11 cellular contexts compared by ENCODE assay signal in genomic region chr2:66440692-66441091, GRCh38. TPM values are rescaled to one million over a fixed set of nuclear protein-coding genes. Genes with fewer than 3 reads are reported as not detected.
DNase-seq lines count a peak whose midpoint lies in the region; ATAC-seq and TF ChIP-seq lines count a peak whose summit lies in the region.
"Had no signal": no experiment of that assay in that cellular context is flagged by ENCODE, and none has a peak within 500 bp of the region (broad histone marks: within the 10 kb centered on the region; RNA-seq: fewer than 3 reads in every experiment).

No MANE protein-coding gene starts in this region.

- WGBS in heart right ventricle, 2 donors = 5 to 7% methylated on average over 20 of the region's 20 CpGs

- CTCF ChIA-PET in WTC11 (lab: Charles Lee) = interaction anchor here (1.5 to 2.2 kb wide), 3 partner anchors 13 to 522 kb away, joined by 3 to 11 read pairs (median 3); no protein-coding TSS in a partner anchor

- POLR2A ChIA-PET in WTC11 (lab: Charles Lee) = no interaction called here

- H3K4me3 Mint-ChIP-seq in WTC11 = peak overlapping the region; percentile 74

- H3K27ac ChIP-seq in ACC112 (ENCODE audit: low read depth, low read length) = peak overlapping the region; percentile 72; the same call in 1 of the 2 replicates
- H3K27ac ChIP-seq in heart right ventricle = peak overlapping the region; percentile 0 to 95 (median 89)
- H3K27ac ChIP-seq: WERI-Rb-1 had no signal

- H3K36me3 Mint-ChIP-seq in WTC11 = no peaks in the 10 kb centered on the region
- H3K36me3 Mint-ChIP-seq: activated naive CD8-positive, alpha-beta T cell treated with anti-CD3 and anti-CD28 coated beads, Interleukin-2, amount 10 ng/mL, durations not matched to agents 7 days and 5 days had no signal

- H3K27me3 ChIP-seq in ACC112 (ENCODE audit: insufficient read depth, low read length) = no peaks in the 10 kb centered on the region
- H3K27me3 ChIP-seq in heart right ventricle = peaks cover 0 to 98% (median 0%) of the 10 kb centered on the region in 7 donors

- TF ChIP-seq CTCF in WTC11 (IDR thresholded peaks at IDR 0.05) = no peak
- no peak for TF ChIP-seq CTCF in heart right ventricle (IDR thresholded peaks at IDR 0.05)

- H3K9me3 Mint-ChIP-seq in WTC11 = no peaks in the 10 kb centered on the region
- H3K9me3 Mint-ChIP-seq: activated naive CD8-positive, alpha-beta T cell treated with anti-CD3 and anti-CD28 coated beads, Interleukin-2, amount 10 ng/mL, durations not matched to agents 7 days and 5 days had no signal

- intact Hi-C loops in heart right ventricle (cut with DNase I) = loop anchor here in 4 of 10 donors (5.0 to 10.0 kb wide), 5 partner anchors 52 to 884 kb away; no protein-coding TSS in a partner anchor

- no peaks in the 10 kb centered on the region for H3K9me3 ChIP-seq in heart right ventricle

- H3K4me1 ChIP-seq in ACC112 (ENCODE audit: control insufficient read depth, insufficient read depth, low read length, unreplicated experiment) (peaks cover 11% of the 10 kb centered on the region), heart right ventricle (peaks cover 0 to 32% (median 16%) of the 10 kb centered on the region in 9 donors)

- ATAC-seq in WTC11 (no peak), heart right ventricle (peak in 2 of 8 donors; percentile 6 to 8)

- H3K36me3 ChIP-seq in ACC112 (ENCODE audit: insufficient read depth, low read length) = no peaks in the 10 kb centered on the region
- H3K36me3 ChIP-seq in heart right ventricle = peaks cover 0 to 24% (median 0%) of the 10 kb centered on the region in 9 donors

- DNase-seq in WTC11 (ENCODE audit: low spot score) (no peak), heart right ventricle (peak in 1 of 2 donors; percentile 41), pons (ENCODE audit: low spot score) (peak; percentile 23), erythroblast (lab: John Stamatoyannopoulos, UW) (no peak), T1000 (lab: John Stamatoyannopoulos, UW) (no peak), GOT3 (lab: John Stamatoyannopoulos, UW) (no peak), HK-2 (ENCODE audit: unreplicated experiment) (no peak)
- DNase-seq: activated naive CD8-positive, alpha-beta T cell treated with anti-CD3 and anti-CD28 coated beads, Interleukin-2, amount 10 ng/mL, durations not matched to agents 7 days and 5 days; NCI-H524; WERI-Rb-1 had no signal

- TF ChIP-seq POLR2A in erythroblast (IDR thresholded peaks at IDR 0.05; ENCODE audit: low read length) = no peak

- peaks cover 75% of the 10 kb centered on the region for H3K4me1 Mint-ChIP-seq in WTC11

- H3K79me2 ChIP-seq in ACC112 (ENCODE audit: control insufficient read depth, insufficient read depth, low read length, unreplicated experiment) = peaks cover 55% of the 10 kb centered on the region

- H3K27me3 Mint-ChIP-seq in WTC11 (ENCODE audit: low read depth) = peaks cover 100% of the 10 kb centered on the region

- peak overlapping the region; percentile 81 for H2AFZ ChIP-seq in ACC112 (ENCODE audit: low read length, unreplicated experiment)

- H3K4me3 ChIP-seq in ACC112 (ENCODE audit: low read depth, low read length) (peak overlapping the region; percentile 96), heart right ventricle (peak overlapping the region; percentile 6 to 87 (median 78))

- H3K27ac Mint-ChIP-seq in WTC11 = no peak overlapping the region
- H3K27ac Mint-ChIP-seq: activated naive CD8-positive, alpha-beta T cell treated with anti-CD3 and anti-CD28 coated beads, Interleukin-2, amount 10 ng/mL, durations not matched to agents 7 days and 5 days had no signal

TF ChIP-seq in WTC11, 78 proteins besides CTCF, POLR2A, EP300 and RAD21:
- TF ChIP-seq, protein P1, sequence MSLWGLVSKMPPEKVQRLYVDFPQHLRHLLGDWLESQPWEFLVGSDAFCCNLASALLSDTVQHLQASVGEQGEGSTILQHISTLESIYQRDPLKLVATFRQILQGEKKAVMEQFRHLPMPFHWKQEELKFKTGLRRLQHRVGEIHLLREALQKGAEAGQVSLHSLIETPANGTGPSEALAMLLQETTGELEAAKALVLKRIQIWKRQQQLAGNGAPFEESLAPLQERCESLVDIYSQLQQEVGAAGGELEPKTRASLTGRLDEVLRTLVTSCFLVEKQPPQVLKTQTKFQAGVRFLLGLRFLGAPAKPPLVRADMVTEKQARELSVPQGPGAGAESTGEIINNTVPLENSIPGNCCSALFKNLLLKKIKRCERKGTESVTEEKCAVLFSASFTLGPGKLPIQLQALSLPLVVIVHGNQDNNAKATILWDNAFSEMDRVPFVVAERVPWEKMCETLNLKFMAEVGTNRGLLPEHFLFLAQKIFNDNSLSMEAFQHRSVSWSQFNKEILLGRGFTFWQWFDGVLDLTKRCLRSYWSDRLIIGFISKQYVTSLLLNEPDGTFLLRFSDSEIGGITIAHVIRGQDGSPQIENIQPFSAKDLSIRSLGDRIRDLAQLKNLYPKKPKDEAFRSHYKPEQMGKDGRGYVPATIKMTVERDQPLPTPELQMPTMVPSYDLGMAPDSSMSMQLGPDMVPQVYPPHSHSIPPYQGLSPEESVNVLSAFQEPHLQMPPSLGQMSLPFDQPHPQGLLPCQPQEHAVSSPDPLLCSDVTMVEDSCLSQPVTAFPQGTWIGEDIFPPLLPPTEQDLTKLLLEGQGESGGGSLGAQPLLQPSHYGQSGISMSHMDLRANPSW (CRISPR knock-in tag; conservative IDR thresholded peaks at IDR 0.05; ENCODE audit: low read depth) = no peak
- TF ChIP-seq, protein P2, sequence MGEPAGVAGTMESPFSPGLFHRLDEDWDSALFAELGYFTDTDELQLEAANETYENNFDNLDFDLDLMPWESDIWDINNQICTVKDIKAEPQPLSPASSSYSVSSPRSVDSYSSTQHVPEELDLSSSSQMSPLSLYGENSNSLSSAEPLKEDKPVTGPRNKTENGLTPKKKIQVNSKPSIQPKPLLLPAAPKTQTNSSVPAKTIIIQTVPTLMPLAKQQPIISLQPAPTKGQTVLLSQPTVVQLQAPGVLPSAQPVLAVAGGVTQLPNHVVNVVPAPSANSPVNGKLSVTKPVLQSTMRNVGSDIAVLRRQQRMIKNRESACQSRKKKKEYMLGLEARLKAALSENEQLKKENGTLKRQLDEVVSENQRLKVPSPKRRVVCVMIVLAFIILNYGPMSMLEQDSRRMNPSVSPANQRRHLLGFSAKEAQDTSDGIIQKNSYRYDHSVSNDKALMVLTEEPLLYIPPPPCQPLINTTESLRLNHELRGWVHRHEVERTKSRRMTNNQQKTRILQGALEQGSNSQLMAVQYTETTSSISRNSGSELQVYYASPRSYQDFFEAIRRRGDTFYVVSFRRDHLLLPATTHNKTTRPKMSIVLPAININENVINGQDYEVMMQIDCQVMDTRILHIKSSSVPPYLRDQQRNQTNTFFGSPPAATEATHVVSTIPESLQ (CRISPR knock-in tag; IDR thresholded peaks at IDR 0.05) = no peak
- TF ChIP-seq ZNF396 (CRISPR knock-in tag; IDR thresholded peaks at IDR 0.05; ENCODE audit: borderline replicate concordance) = no peak
- no peak for TF ChIP-seq ZNF138 (CRISPR knock-in tag; conservative IDR thresholded peaks at IDR 0.05)
- TF ChIP-seq, protein P3, sequence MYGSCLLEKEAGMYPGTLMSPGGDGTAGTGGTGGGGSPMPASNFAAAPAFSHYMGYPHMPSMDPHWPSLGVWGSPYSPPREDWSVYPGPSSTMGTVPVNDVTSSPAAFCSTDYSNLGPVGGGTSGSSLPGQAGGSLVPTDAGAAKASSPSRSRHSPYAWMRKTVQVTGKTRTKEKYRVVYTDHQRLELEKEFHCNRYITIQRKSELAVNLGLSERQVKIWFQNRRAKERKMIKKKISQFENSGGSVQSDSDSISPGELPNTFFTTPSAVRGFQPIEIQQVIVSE (CRISPR knock-in tag; IDR thresholded peaks at IDR 0.05; ENCODE audit: borderline replicate concordance) = no peak
- no peak for TF ChIP-seq SMAD3 (CRISPR knock-in tag; IDR thresholded peaks at IDR 0.05; ENCODE audit: borderline replicate concordance)
- TF ChIP-seq SP1 (CRISPR knock-in tag; conservative IDR thresholded peaks at IDR 0.05) = no peak
- no peak for TF ChIP-seq ZNF281 (CRISPR knock-in tag; IDR thresholded peaks at IDR 0.05)
- no peak for TF ChIP-seq NR2C2 (CRISPR knock-in tag; IDR thresholded peaks at IDR 0.05)

RNA-seq across cellular contexts. Expression of gene MEIS1, which starts 5.8 kb away (rescaled TPM):
- total RNA-seq in WTC11 (2021) (0.30 to 0.48 TPM (median 0.39 TPM) in 3 replicates), heart right ventricle (10 to 100 TPM; 24.8 to 63.8 (median 38.6) TPM)
- polyA plus RNA-seq in heart right ventricle = 10 to 100 TPM; 28.5 to 44.9 TPM
- total RNA-seq: activated naive CD8-positive, alpha-beta T cell treated with anti-CD3 and anti-CD28 coated beads, Interleukin-2, amount 10 ng/mL, durations not matched to agents 7 days and 5 days had no signal

Comparison
In these comparisons a context has a peak if more than half of its experiments do, and no peak if none do; other contexts are left out.
1. RNA of gene MEIS1, which starts 5.8 kb away (total RNA-seq): 24.8 to 63.8 TPM in heart right ventricle; 0.30 to 0.48 TPM in WTC11; every median in the first group is over 10 times any median in the second.